In genomic region chr6:29875734-29876133, GRCh38 we compare ENCODE assay signal across 4 cellular contexts. TPM values are rescaled to one million over a fixed set of nuclear protein-coding genes. Genes with fewer than 3 reads are reported as not detected.
"Had no signal": no experiment of that assay in that cellular context is flagged by ENCODE, and none has a peak within 500 bp of the region (broad histone marks: within the 10 kb centered on the region; RNA-seq: fewer than 3 reads in every experiment).

No MANE protein-coding gene starts in this region.

RNA-seq across cellular contexts. Expression of gene HLA-G, which starts 48.1 kb away (rescaled TPM):
- total RNA-seq: LHCN-M2, M059J, MCF 10A, NCI-H460 had no signal
